ENCODE assay signal across 1 cellular context in the genomic region with DNA sequence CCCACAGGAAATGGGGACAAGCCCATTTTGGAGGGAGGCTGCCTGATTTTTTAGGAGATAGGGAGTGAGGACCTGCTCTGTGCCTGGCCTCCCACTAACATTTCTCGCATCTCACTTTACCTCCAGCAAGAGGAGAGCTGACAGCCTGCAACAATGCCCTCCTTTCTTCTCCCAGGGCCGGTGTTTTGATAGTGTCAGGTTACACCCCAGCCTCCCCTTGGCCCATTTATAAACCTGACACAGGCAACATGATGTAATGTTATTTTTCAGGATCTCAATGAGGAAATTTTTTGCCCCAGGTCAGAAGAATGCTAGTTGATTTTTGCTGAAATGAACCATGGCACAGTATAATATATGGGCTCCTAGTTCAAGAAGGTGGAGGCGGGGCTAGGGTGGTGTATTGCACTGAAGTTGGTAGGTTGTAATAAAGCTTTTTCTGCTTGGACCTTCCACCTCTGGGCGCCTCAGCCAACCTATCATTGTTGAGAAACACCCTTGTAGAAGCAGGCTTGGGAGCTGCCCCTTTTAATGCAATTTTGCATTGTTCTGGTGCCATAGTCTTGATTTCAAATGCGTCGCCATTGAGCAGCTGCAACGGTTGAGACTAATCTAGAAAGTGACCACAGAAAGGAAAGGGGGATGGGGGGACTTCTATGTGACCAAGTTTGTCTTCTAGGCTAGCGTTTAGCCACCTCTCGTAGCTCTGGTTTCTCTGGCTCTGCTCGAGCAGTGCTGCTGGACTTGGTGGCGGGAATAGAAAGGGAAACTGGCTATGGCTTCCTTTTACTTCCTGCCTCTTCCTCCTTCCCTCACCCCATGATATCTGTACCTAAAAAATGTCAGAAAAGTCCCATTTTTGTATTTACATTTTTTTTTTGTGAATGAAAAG.
TF ChIP-seq lines count a peak whose summit lies in the region.

No MANE protein-coding gene starts in this region.

TF ChIP-seq in HEK293, 187 proteins besides CTCF, POLR2A, EP300 and RAD21 (continued from another document and continues in another):
- TF ChIP-seq, protein P1, sequence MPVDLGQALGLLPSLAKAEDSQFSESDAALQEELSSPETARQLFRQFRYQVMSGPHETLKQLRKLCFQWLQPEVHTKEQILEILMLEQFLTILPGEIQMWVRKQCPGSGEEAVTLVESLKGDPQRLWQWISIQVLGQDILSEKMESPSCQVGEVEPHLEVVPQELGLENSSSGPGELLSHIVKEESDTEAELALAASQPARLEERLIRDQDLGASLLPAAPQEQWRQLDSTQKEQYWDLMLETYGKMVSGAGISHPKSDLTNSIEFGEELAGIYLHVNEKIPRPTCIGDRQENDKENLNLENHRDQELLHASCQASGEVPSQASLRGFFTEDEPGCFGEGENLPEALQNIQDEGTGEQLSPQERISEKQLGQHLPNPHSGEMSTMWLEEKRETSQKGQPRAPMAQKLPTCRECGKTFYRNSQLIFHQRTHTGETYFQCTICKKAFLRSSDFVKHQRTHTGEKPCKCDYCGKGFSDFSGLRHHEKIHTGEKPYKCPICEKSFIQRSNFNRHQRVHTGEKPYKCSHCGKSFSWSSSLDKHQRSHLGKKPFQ (tag by site-specific recombination; IDR thresholded peaks at IDR 0.05): no peak; the same call in 1 of the 2 replicates
- TF ChIP-seq, protein P2, sequence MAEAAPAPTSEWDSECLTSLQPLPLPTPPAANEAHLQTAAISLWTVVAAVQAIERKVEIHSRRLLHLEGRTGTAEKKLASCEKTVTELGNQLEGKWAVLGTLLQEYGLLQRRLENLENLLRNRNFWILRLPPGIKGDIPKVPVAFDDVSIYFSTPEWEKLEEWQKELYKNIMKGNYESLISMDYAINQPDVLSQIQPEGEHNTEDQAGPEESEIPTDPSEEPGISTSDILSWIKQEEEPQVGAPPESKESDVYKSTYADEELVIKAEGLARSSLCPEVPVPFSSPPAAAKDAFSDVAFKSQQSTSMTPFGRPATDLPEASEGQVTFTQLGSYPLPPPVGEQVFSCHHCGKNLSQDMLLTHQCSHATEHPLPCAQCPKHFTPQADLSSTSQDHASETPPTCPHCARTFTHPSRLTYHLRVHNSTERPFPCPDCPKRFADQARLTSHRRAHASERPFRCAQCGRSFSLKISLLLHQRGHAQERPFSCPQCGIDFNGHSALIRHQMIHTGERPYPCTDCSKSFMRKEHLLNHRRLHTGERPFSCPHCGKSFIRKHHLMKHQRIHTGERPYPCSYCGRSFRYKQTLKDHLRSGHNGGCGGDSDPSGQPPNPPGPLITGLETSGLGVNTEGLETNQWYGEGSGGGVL (tag by site-specific recombination; IDR thresholded peaks at IDR 0.05): peak; percentile 88
- TF ChIP-seq ZNF785 (tag by site-specific recombination; IDR thresholded peaks at IDR 0.05) (no peak; the same call in 1 of the 2 replicates), GLIS1 (tag by site-specific recombination; IDR thresholded peaks at IDR 0.05) (peak; percentile 99), TCF7L2 (IDR thresholded peaks at IDR 0.05; ENCODE audit: borderline replicate concordance, low read depth, low read length) (peak; percentile 81), ZNF157 (tag by site-specific recombination; IDR thresholded peaks at IDR 0.05) (no peak), KLF7 (tag by site-specific recombination; IDR thresholded peaks at IDR 0.05; ENCODE audit: borderline replicate concordance) (no peak; the same call in 1 of the 2 replicates), ZNF549 (tag by site-specific recombination; IDR thresholded peaks at IDR 0.05) (no peak), ZNF175 (tag by site-specific recombination; IDR thresholded peaks at IDR 0.05) (no peak), REPIN1 (tag by site-specific recombination; IDR thresholded peaks at IDR 0.05; ENCODE audit: low read depth) (no peak), WT1 (tag by site-specific recombination; IDR thresholded peaks at IDR 0.05) (peak; percentile 99), ZBTB1 (tag by site-specific recombination; IDR thresholded peaks at IDR 0.05) (0 out of 2 replicates have a peak, but pooled peaks have one; percentile 25), ZBTB21 (tag by site-specific recombination; IDR thresholded peaks at IDR 0.05) (peak; percentile 71), ZNF354C (tag by site-specific recombination; IDR thresholded peaks at IDR 0.05; ENCODE audit: borderline replicate concordance, low read depth) (no peak), ZNF133 (tag by site-specific recombination; IDR thresholded peaks at IDR 0.05) (no peak), ZNF433 (tag by site-specific recombination; IDR thresholded peaks at IDR 0.05; ENCODE audit: low read depth) (no peak), ZBTB20 (tag by site-specific recombination; IDR thresholded peaks at IDR 0.05) (0 out of 2 replicates have a peak, but pooled peaks have one; percentile 15), KLF16 (tag by site-specific recombination; IDR thresholded peaks at IDR 0.05) (0 out of 2 replicates have a peak, but pooled peaks have one; percentile 33), ZFHX2 (tag by site-specific recombination; conservative IDR thresholded peaks at IDR 0.05) (peak; percentile 53), ZNF302 (tag by site-specific recombination; IDR thresholded peaks at IDR 0.05; ENCODE audit: low read depth) (no peak), ZNF350 (tag by site-specific recombination; IDR thresholded peaks at IDR 0.05) (no peak), GLI4 (tag by site-specific recombination; IDR thresholded peaks at IDR 0.05) (no peak), ZNF792 (tag by site-specific recombination; IDR thresholded peaks at IDR 0.05) (no peak), GFI1B (tag by site-specific recombination; IDR thresholded peaks at IDR 0.05) (peak; percentile 50; the same call in 1 of the 2 replicates), ZNF660 (tag by site-specific recombination; IDR thresholded peaks at IDR 0.05) (peak; percentile 97)
- TF ChIP-seq, protein P3, sequence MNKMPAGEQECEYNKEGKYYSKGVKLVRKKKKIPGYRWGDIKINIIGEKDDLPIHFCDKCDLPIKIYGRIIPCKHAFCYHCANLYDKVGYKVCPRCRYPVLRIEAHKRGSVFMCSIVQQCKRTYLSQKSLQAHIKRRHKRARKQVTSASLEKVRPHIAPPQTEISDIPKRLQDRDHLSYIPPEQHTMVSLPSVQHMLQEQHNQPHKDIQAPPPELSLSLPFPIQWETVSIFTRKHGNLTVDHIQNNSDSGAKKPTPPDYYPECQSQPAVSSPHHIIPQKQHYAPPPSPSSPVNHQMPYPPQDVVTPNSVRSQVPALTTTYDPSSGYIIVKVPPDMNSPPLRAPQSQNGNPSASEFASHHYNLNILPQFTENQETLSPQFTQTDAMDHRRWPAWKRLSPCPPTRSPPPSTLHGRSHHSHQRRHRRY (tag by site-specific recombination; IDR thresholded peaks at IDR 0.05): no peak
- TF ChIP-seq, protein P4, sequence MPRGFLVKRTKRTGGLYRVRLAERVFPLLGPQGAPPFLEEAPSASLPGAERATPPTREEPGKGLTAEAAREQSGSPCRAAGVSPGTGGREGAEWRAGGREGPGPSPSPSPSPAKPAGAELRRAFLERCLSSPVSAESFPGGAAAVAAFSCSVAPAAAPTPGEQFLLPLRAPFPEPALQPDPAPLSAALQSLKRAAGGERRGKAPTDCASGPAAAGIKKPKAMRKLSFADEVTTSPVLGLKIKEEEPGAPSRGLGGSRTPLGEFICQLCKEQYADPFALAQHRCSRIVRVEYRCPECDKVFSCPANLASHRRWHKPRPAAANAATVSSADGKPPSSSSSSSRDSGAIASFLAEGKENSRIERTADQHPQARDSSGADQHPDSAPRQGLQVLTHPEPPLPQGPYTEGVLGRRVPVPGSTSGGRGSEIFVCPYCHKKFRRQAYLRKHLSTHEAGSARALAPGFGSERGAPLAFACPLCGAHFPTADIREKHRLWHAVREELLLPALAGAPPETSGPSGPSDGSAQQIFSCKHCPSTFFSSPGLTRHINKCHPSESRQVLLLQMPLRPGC (tag by site-specific recombination; IDR thresholded peaks at IDR 0.05): peak; percentile 93
- TF ChIP-seq, protein P5, sequence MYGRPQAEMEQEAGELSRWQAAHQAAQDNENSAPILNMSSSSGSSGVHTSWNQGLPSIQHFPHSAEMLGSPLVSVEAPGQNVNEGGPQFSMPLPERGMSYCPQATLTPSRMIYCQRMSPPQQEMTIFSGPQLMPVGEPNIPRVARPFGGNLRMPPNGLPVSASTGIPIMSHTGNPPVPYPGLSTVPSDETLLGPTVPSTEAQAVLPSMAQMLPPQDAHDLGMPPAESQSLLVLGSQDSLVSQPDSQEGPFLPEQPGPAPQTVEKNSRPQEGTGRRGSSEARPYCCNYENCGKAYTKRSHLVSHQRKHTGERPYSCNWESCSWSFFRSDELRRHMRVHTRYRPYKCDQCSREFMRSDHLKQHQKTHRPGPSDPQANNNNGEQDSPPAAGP (tag by site-specific recombination; IDR thresholded peaks at IDR 0.05): peak; percentile 97
- TF ChIP-seq, protein P6, sequence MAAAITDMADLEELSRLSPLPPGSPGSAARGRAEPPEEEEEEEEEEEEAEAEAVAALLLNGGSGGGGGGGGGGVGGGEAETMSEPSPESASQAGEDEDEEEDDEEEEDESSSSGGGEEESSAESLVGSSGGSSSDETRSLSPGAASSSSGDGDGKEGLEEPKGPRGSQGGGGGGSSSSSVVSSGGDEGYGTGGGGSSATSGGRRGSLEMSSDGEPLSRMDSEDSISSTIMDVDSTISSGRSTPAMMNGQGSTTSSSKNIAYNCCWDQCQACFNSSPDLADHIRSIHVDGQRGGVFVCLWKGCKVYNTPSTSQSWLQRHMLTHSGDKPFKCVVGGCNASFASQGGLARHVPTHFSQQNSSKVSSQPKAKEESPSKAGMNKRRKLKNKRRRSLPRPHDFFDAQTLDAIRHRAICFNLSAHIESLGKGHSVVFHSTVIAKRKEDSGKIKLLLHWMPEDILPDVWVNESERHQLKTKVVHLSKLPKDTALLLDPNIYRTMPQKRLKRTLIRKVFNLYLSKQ (tag by site-specific recombination; IDR thresholded peaks at IDR 0.05; ENCODE audit: borderline replicate concordance): no peak
- TF ChIP-seq, protein P7, sequence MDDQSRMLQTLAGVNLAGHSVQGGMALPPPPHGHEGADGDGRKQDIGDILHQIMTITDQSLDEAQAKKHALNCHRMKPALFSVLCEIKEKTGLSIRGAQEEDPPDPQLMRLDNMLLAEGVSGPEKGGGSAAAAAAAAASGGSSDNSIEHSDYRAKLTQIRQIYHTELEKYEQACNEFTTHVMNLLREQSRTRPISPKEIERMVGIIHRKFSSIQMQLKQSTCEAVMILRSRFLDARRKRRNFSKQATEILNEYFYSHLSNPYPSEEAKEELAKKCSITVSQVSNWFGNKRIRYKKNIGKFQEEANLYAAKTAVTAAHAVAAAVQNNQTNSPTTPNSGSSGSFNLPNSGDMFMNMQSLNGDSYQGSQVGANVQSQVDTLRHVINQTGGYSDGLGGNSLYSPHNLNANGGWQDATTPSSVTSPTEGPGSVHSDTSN (CRISPR knock-in tag; IDR thresholded peaks at IDR 0.05): no peak
- TF ChIP-seq, protein P8, sequence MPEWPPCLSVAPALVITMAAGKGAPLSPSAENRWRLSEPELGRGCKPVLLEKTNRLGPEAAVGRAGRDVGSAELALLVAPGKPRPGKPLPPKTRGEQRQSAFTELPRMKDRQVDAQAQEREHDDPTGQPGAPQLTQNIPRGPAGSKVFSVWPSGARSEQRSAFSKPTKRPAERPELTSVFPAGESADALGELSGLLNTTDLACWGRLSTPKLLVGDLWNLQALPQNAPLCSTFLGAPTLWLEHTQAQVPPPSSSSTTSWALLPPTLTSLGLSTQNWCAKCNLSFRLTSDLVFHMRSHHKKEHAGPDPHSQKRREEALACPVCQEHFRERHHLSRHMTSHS (tag by site-specific recombination; IDR thresholded peaks at IDR 0.05): no peak
- TF ChIP-seq, protein P9, sequence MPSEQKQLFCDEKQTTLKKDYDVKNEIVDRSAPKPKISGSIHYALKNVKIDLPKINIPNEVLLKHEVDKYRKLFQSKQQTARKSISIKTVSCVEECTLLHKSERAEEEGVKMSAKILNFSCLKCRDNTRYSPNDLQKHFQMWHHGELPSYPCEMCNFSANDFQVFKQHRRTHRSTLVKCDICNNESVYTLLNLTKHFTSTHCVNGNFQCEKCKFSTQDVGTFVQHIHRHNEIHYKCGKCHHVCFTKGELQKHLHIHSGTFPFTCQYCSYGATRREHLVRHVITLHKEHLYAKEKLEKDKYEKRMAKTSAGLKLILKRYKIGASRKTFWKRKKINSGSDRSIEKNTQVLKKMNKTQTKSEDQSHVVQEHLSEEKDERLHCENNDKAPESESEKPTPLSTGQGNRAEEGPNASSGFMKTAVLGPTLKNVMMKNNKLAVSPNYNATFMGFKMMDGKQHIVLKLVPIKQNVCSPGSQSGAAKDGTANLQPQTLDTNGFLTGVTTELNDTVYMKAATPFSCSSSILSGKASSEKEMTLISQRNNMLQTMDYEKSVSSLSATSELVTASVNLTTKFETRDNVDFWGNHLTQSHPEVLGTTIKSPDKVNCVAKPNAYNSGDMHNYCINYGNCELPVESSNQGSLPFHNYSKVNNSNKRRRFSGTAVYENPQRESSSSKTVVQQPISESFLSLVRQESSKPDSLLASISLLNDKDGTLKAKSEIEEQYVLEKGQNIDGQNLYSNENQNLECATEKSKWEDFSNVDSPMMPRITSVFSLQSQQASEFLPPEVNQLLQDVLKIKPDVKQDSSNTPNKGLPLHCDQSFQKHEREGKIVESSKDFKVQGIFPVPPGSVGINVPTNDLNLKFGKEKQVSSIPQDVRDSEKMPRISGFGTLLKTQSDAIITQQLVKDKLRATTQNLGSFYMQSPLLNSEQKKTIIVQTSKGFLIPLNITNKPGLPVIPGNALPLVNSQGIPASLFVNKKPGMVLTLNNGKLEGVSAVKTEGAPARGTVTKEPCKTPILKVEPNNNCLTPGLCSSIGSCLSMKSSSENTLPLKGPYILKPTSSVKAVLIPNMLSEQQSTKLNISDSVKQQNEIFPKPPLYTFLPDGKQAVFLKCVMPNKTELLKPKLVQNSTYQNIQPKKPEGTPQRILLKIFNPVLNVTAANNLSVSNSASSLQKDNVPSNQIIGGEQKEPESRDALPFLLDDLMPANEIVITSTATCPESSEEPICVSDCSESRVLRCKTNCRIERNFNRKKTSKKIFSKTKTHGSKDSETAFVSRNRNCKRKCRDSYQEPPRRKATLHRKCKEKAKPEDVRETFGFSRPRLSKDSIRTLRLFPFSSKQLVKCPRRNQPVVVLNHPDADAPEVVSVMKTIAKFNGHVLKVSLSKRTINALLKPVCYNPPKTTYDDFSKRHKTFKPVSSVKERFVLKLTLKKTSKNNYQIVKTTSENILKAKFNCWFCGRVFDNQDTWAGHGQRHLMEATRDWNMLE (tag by site-specific recombination; conservative IDR thresholded peaks at IDR 0.05; ENCODE audit: low read depth): peak; percentile 53; the same call in 1 of the 2 replicates
- TF ChIP-seq, protein P10, sequence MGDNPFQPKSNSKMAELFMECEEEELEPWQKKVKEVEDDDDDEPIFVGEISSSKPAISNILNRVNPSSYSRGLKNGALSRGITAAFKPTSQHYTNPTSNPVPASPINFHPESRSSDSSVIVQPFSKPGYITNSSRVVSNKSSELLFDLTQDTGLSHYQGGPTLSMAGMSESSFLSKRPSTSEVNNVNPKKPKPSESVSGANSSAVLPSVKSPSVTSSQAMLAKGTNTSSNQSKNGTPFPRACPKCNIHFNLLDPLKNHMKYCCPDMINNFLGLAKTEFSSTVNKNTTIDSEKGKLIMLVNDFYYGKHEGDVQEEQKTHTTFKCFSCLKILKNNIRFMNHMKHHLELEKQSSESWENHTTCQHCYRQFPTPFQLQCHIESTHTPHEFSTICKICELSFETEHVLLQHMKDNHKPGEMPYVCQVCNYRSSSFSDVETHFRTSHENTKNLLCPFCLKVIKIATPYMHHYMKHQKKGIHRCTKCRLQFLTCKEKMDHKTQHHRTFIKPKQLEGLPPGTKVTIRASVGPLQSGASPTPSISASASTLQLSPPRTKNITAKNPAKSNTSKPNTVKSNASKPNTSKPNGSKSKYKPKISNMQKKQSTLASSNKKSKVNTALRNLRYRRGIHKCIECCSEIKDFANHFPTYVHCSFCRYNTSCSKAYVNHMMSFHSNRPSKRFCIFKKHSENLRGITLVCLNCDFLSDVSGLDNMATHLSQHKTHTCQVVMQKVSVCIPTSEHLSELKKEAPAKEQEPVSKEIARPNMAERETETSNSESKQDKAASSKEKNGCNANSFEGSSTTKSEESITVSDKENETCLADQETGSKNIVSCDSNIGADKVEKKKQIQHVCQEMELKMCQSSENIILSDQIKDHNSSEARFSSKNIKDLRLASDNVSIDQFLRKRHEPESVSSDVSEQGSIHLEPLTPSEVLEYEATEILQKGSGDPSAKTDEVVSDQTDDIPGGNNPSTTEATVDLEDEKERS (tag by site-specific recombination; IDR thresholded peaks at IDR 0.05): 0 out of 2 replicates have a peak, but pooled peaks have one; percentile 43
